ENCODE assay signal across 6 cellular contexts in genomic region chr6:134148566-134148965, GRCh38.
"Had no signal": no experiment of that assay in that cellular context is flagged by ENCODE, and none has a peak within 500 bp of the region (broad histone marks: within the 10 kb centered on the region; RNA-seq: fewer than 3 reads in every experiment).

No MANE protein-coding gene starts in this region.

- H3K27ac ChIP-seq: GM23248, HL-60 had no signal

- H3K9ac ChIP-seq: GM23248 had no signal

- ATAC-seq: HepG2, K562 had no signal

- DNase-seq: GM23248, H9, HCEC 1CT had no signal

- H2AFZ ChIP-seq: GM23248 had no signal

- H3K4me3 ChIP-seq: GM23248, K562 had no signal
